In genomic region chr17:43878260-43879082, GRCh38 we compare ENCODE assay signal across 1 cellular context.
TF ChIP-seq lines count a peak whose summit lies in the region.

No MANE protein-coding gene starts in this region.

TF ChIP-seq in IMR-90, 13 proteins besides CTCF, POLR2A, EP300 and RAD21 (continued from another document):
- TF ChIP-seq ELK1 (IDR thresholded peaks at IDR 0.05; ENCODE audit: borderline replicate concordance, low read depth, low read length) (no peak), BHLHE40 (IDR thresholded peaks at IDR 0.05; ENCODE audit: low read depth, low read length) (no peak)
